In the genomic region with DNA sequence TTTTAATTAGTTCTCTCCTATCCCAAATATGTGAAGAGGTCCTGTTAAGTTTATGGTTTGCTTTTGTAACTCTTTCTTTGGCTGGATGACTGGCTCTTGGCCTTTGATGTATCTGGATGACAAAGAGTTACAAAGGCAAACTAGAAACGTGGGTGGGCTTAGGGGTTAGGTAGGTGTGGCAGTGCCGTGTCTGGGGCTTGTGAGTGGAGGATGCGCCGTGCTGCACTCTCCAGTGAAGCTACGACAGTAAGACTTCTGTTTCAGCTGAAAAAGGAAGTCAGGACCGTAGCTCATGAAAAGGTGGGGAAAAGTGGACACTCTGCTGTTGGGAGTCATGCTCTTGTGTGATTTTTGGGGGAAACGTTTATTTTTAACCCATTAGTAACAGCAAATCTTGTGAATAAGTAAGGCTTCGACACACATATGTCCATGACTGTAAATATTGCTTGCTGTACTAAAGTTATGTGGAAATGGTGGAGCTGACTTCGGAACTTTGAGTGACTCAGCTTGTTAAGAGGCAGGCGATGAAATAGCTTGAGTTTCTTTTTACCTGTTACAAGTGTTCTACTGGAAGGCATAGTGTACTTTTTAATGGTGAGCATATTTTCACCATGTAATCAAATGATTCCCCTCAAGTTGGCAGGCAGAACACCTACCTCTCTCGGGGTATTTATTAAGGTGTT, we compare ENCODE assay signal across 15 cellular contexts. TPM values are rescaled to one million over a fixed set of nuclear protein-coding genes. Genes with fewer than 3 reads are reported as not detected.
A peak's percentile ranks its signal among the peaks of the same experiment; 100 is the strongest.
DNase-seq lines count a peak whose midpoint lies in the region; ATAC-seq, FAIRE-seq and TF ChIP-seq lines count a peak whose summit lies in the region.
"Had no signal": no experiment of that assay in that cellular context is flagged by ENCODE, and none has a peak within 500 bp of the region (broad histone marks: within the 10 kb centered on the region; RNA-seq: fewer than 3 reads in every experiment).

No MANE protein-coding gene starts in this region.

- peak overlapping the region; percentile 39 for H3K4me3 Mint-ChIP-seq in activated CD4-positive, alpha-beta T cell treated with anti-CD3 and anti-CD28 coated beads, Interleukin-2, amount 10 ng/mL, durations not matched to agents 7 days and 5 days
- H3K4me3 Mint-ChIP-seq: endodermal cell had no signal

- no peaks in the 10 kb centered on the region for H3K9me3 Mint-ChIP-seq in activated CD4-positive, alpha-beta T cell treated with anti-CD3 and anti-CD28 coated beads, Interleukin-2, amount 10 ng/mL, durations not matched to agents 7 days and 5 days
- H3K9me3 Mint-ChIP-seq: activated CD4-positive, alpha-beta memory T cell treated with anti-CD3 and anti-CD28 coated beads, Interleukin-2, amount 10 ng/mL, durations not matched to agents 7 days and 5 days had no signal

- H3K27ac ChIP-seq in HepG2 (ENCODE audit: extremely low read length, insufficient read depth, low read length), result no peak overlapping the region
- H3K27ac ChIP-seq in right lobe of liver, result peak overlapping the region in 1 of 3 donors; percentile 56
- H3K27ac ChIP-seq in upper lobe of right lung, result no peak overlapping the region

- H3K9me3 ChIP-seq in HepG2 (ENCODE audit: low read length) (no peaks in the 10 kb centered on the region), right lobe of liver (no peaks in the 10 kb centered on the region), upper lobe of right lung (no peaks in the 10 kb centered on the region)
- H3K9me3 ChIP-seq: stomach had no signal

- TF ChIP-seq EP300 in HepG2 (IDR thresholded peaks at IDR 0.05; ENCODE audit: low read depth in 2 of 2, low read length in 2 of 2) (no peak), HepG2 (CRISPR knock-in tag; IDR thresholded peaks at IDR 0.05; ENCODE audit: borderline replicate concordance) (no peak)

- POLR2A ChIA-PET in HepG2 (lab: Yijun Ruan, JAX), result interaction anchor here (1.7 kb wide), 1 partner anchor 117 kb away, joined by 5 read pairs; no protein-coding TSS in a partner anchor
- POLR2A ChIA-PET in activated CD4-positive, alpha-beta T cell treated with anti-CD3 and anti-CD28 coated beads, Interleukin-2, amount 10 ng/mL, durations not matched to agents 7 days and 5 days (lab: Charles Lee), result interaction anchor here (0.6 kb wide), 1 partner anchor 16 kb away, joined by 4 read pairs; no protein-coding TSS in a partner anchor

- H3K36me3 ChIP-seq in HepG2 (replicated peaks in 1 of 2; ENCODE audit: control insufficient read depth in 1 of 2, insufficient read depth in 2 of 2, low read length in 2 of 2), result peaks cover 0 to 1% of the 10 kb centered on the region in 2 experiments; a peak in 1 of 5 replicates
- no peaks in the 10 kb centered on the region for H3K36me3 ChIP-seq in right lobe of liver
- H3K36me3 ChIP-seq in upper lobe of right lung, result no peaks in the 10 kb centered on the region

- H3K9ac ChIP-seq in HepG2 (ENCODE audit: insufficient read depth, low read depth, low read length), result no peak overlapping the region

- in situ Hi-C loops in HepG2 (cut with HindIII; ENCODE audit: extremely low pct_ligation_motif_present, low pct_unique_long_range_greater_than_20kb) (no loop called here), ACHN (cut with HindIII; ENCODE audit: low pct_ligation_motif_present, low pct_unique_long_range_greater_than_20kb, low sequenced_read_pairs) (no loop called here)

- DNase-seq in HepG2 (ENCODE audit: low spot score) (no peak), right lobe of liver (no peak), fibroblast of peridontal ligament (ENCODE audit: extremely low read depth) (peak; percentile 6), upper lobe of right lung (peak; percentile 67), NCI-H524 (lab: John Stamatoyannopoulos, UW) (no peak), ACHN (no peak), SK-N-DZ (ENCODE audit: low spot score) (no peak)
- no peak for DNase-seq in activated CD4-positive, alpha-beta T cell treated with anti-CD3 and anti-CD28 coated beads, Interleukin-2, amount 10 ng/mL, durations not matched to agents 7 days and 5 days
- DNase-seq: activated CD4-positive, alpha-beta memory T cell treated with anti-CD3 and anti-CD28 coated beads, Interleukin-2, amount 10 ng/mL, durations not matched to agents 7 days and 5 days; endodermal cell; left cardiac atrium; NCI-H2081; nucleus accumbens; stomach had no signal

- TF ChIP-seq CTCF in HepG2 (CRISPR knock-in tag; IDR thresholded peaks at IDR 0.05) (no peak), right lobe of liver (IDR thresholded peaks at IDR 0.05) (no peak), upper lobe of right lung (IDR thresholded peaks at IDR 0.05) (no peak)

- H3K36me3 Mint-ChIP-seq in activated CD4-positive, alpha-beta T cell treated with anti-CD3 and anti-CD28 coated beads, Interleukin-2, amount 10 ng/mL, durations not matched to agents 7 days and 5 days (ENCODE audit: low read depth), result peaks cover 8% of the 10 kb centered on the region

- FAIRE-seq in HepG2 (lab: Jason Lieb, UNC), result no peak

- no peak overlapping the region for H2AFZ ChIP-seq in HepG2 (ENCODE audit: low read length)

- ATAC-seq in HepG2, result no peak
- no peak for ATAC-seq in right lobe of liver
- peak; percentile 3 for ATAC-seq in upper lobe of right lung
- ATAC-seq: left cardiac atrium had no signal

- no TSS peak for BruUV-seq in HepG2 (replicated peaks; lab: Mats Ljungman, UMichigan)

- H3K4me3 ChIP-seq in HepG2 (replicated peaks in 1 of 3; ENCODE audit: insufficient read depth in 1 of 3, low read depth in 2 of 3, low read length in 3 of 3) (no peak overlapping the region), right lobe of liver (no peak overlapping the region), upper lobe of right lung (no peak overlapping the region)
- H3K4me3 ChIP-seq: stomach had no signal

- intact Hi-C loops in HepG2 (cut with micrococcal nuclease; ENCODE audit: unreplicated experiment) (no loop called here), right lobe of liver (cut with DNase I) (no loop called here), upper lobe of right lung (cut with DNase I) (no loop called here)

- CTCF ChIA-PET in HepG2 (lab: Yijun Ruan, JAX; ENCODE audit: low intra/inter-chr PET ratio, low total read pairs), result no interaction called here
- CTCF ChIA-PET in activated CD4-positive, alpha-beta T cell treated with anti-CD3 and anti-CD28 coated beads, Interleukin-2, amount 10 ng/mL, durations not matched to agents 7 days and 5 days (lab: Charles Lee), result interaction anchor here (0.6 to 3.1 kb wide), 5 partner anchors 11 to 148 kb away, joined by 3 to 10 read pairs (median 4); a partner anchor contains a TSS

- H3K4me2 ChIP-seq in HepG2 (ENCODE audit: low read depth, low read length), result no peak overlapping the region

- H3K27ac Mint-ChIP-seq in activated CD4-positive, alpha-beta T cell treated with anti-CD3 and anti-CD28 coated beads, Interleukin-2, amount 10 ng/mL, durations not matched to agents 7 days and 5 days, result peak overlapping the region; percentile 52
- H3K27ac Mint-ChIP-seq: endodermal cell had no signal

- no peak for TF ChIP-seq POLR2A in HepG2 (IDR thresholded peaks at IDR 0.05; ENCODE audit: insufficient read depth in 1 of 2, low read depth in 2 of 2, low read length in 2 of 2)
- TF ChIP-seq POLR2A in right lobe of liver (IDR thresholded peaks at IDR 0.05), result no peak

- no peak for TF ChIP-seq RAD21 in HepG2 (CRISPR knock-in tag; IDR thresholded peaks at IDR 0.05)

- H3K4me1 ChIP-seq in HepG2 (ENCODE audit: insufficient read depth, low read length) (peaks cover 16% of the 10 kb centered on the region), right lobe of liver (peaks cover 0 to 22% (median 6%) of the 10 kb centered on the region in 4 donors), upper lobe of right lung (peaks cover 21% of the 10 kb centered on the region)

- no peaks in the 10 kb centered on the region for H3K27me3 Mint-ChIP-seq in activated CD4-positive, alpha-beta T cell treated with anti-CD3 and anti-CD28 coated beads, Interleukin-2, amount 10 ng/mL, durations not matched to agents 7 days and 5 days
- H3K27me3 Mint-ChIP-seq: activated CD4-positive, alpha-beta memory T cell treated with anti-CD3 and anti-CD28 coated beads, Interleukin-2, amount 10 ng/mL, durations not matched to agents 7 days and 5 days had no signal

- no peaks in the 10 kb centered on the region for H4K20me1 ChIP-seq in HepG2 (ENCODE audit: insufficient read depth, low read length)

- WGBS in HepG2 (ENCODE audit: low lambda C conversion rate), result 54% methylated on average over 11 of the region's 11 CpGs
- 51% methylated on average over 11 of the region's 11 CpGs for WGBS in right lobe of liver (ENCODE audit: insufficient coverage, low coverage, low lambda C conversion rate, missing lambda C conversion rate)

- peaks cover 66% of the 10 kb centered on the region for H3K4me1 Mint-ChIP-seq in activated CD4-positive, alpha-beta T cell treated with anti-CD3 and anti-CD28 coated beads, Interleukin-2, amount 10 ng/mL, durations not matched to agents 7 days and 5 days
- H3K4me1 Mint-ChIP-seq: endodermal cell had no signal

- H3K79me2 ChIP-seq in HepG2 (ENCODE audit: insufficient read depth, low read length), result no peaks in the 10 kb centered on the region

- H3K27me3 ChIP-seq in HepG2 (ENCODE audit: control insufficient read depth in 1 of 2, insufficient read depth in 2 of 2, low read length in 2 of 2) (no peaks in the 10 kb centered on the region; a peak in 1 of 5 replicates), right lobe of liver (no peaks in the 10 kb centered on the region), upper lobe of right lung (no peaks in the 10 kb centered on the region)
- H3K27me3 ChIP-seq: stomach had no signal

RNA-seq across cellular contexts. Expression of a gene that starts 45.6 kb away (rescaled TPM):
- 29.1 and 32.8 TPM in 2 replicates for total RNA-seq in HepG2 (2016; rRNA removed; fragmentation: Illumina TruSeq; extraction: Trizol)
- total RNA-seq in HepG2 (2016; cell fraction: cytosol; rRNA removed; fragmentation: Illumina TruSeq; extraction: Trizol; ENCODE audit: low read depth), result 22.6 TPM in 2 replicates
- 25.5 and 31.6 TPM in 2 replicates for total RNA-seq in HepG2 (2016; cell fraction: insoluble cytoplasmic fraction; rRNA removed; fragmentation: Illumina TruSeq; extraction: Trizol)
- total RNA-seq in HepG2 (2016; cell fraction: membrane; rRNA removed; fragmentation: Illumina TruSeq; extraction: Trizol), result 56.6 and 61.9 TPM in 2 replicates
- 32.2 and 39.4 TPM in 2 replicates for total RNA-seq in HepG2 (2016; cell fraction: nucleus; rRNA removed; fragmentation: Illumina TruSeq; extraction: Trizol)
- polyA plus RNA-seq in HepG2 (2011; rRNA removed), result 20.2 and 22.5 TPM in 2 replicates
- polyA plus RNA-seq in HepG2 (2011; cell fraction: cytosol; rRNA removed), result 21.7 and 22.6 TPM in 2 replicates
- polyA plus RNA-seq in HepG2 (2011; cell fraction: nucleus; rRNA removed), result 114 and 123 TPM in 2 replicates
- polyA plus RNA-seq in HepG2 (2012), result 26.8 and 53.2 TPM in 2 replicates
- polyA plus RNA-seq in HepG2 (2016; cell fraction: cytosol; fragmentation: Illumina TruSeq; extraction: Trizol; ENCODE audit: low read depth), result 30.2 and 39.2 TPM in 2 replicates
- 30.2 and 36.3 TPM in 2 replicates for polyA plus RNA-seq in HepG2 (2016; cell fraction: insoluble cytoplasmic fraction; fragmentation: Illumina TruSeq; extraction: Trizol; ENCODE audit: low read depth)
- 58.4 and 62.7 TPM in 2 replicates for polyA plus RNA-seq in HepG2 (2016; cell fraction: membrane; fragmentation: Illumina TruSeq; extraction: Trizol; ENCODE audit: low read depth)
- 46.9 and 51.1 TPM in 2 replicates for polyA plus RNA-seq in HepG2 (2016; cell fraction: nucleus; fragmentation: Illumina TruSeq; extraction: Trizol; ENCODE audit: insufficient read depth, low read depth)
- polyA minus RNA-seq in HepG2 (2011; rRNA and poly(A)+ RNA removed; ENCODE audit: low replicate concordance), result 5.3 and 29.0 TPM in 2 replicates
- 5.7 and 8.6 TPM in 2 replicates for polyA minus RNA-seq in HepG2 (2011; cell fraction: cytosol; rRNA and poly(A)+ RNA removed)
- polyA minus RNA-seq in HepG2 (2011; cell fraction: nucleus; rRNA and poly(A)+ RNA removed), result 42.6 and 44.8 TPM in 2 replicates
- 10 to 100 TPM; 20.6 to 24.8 (median 21.3) TPM for total RNA-seq in right lobe of liver
- 10 to 100 TPM; 35.3 to 36.7 TPM for total RNA-seq in activated CD4-positive, alpha-beta T cell treated with anti-CD3 and anti-CD28 coated beads, Interleukin-2, amount 10 ng/mL, durations not matched to agents 7 days and 5 days
- 61.2 TPM for total RNA-seq in upper lobe of right lung
- 13.9 and 17.0 TPM in 2 replicates for polyA plus RNA-seq in SK-N-DZ (2014; cell fraction: cytosol; rRNA removed)
- 14.2 and 18.0 TPM in 2 replicates for polyA plus RNA-seq in SK-N-DZ (2014; cell fraction: nucleus; rRNA removed)

RNA-seq across cellular contexts. Expression of a gene that starts 53.6 kb away (rescaled TPM):
- total RNA-seq in HepG2 (2016; rRNA removed; fragmentation: Illumina TruSeq; extraction: Trizol) (0.07 and 0.09 TPM in 2 replicates), right lobe of liver (1 to 10 TPM in 4 of 6 experiments, under 1 TPM in 2; 0.24 to 5.0 (median 1.6) TPM), upper lobe of right lung (3.7 TPM)
- total RNA-seq in HepG2 (2016; cell fraction: cytosol; rRNA removed; fragmentation: Illumina TruSeq; extraction: Trizol; ENCODE audit: low read depth), result not detected in 2 replicates
- total RNA-seq in HepG2 (2016; cell fraction: insoluble cytoplasmic fraction; rRNA removed; fragmentation: Illumina TruSeq; extraction: Trizol), result 0.06 and 0.13 TPM in 2 replicates
- 0.19 and 0.21 TPM in 2 replicates for total RNA-seq in HepG2 (2016; cell fraction: membrane; rRNA removed; fragmentation: Illumina TruSeq; extraction: Trizol)
- 0.09 TPM in 1 of 2 replicates, not detected in the other for total RNA-seq in HepG2 (2016; cell fraction: nucleus; rRNA removed; fragmentation: Illumina TruSeq; extraction: Trizol)
- 0.07 TPM in 2 replicates for polyA plus RNA-seq in HepG2 (2011; rRNA removed)
- 0.04 and 0.24 TPM in 2 replicates for polyA plus RNA-seq in HepG2 (2011; cell fraction: cytosol; rRNA removed)
- 0.16 and 0.51 TPM in 2 replicates for polyA plus RNA-seq in HepG2 (2011; cell fraction: nucleus; rRNA removed)
- 0.04 and 0.11 TPM in 2 replicates for polyA plus RNA-seq in HepG2 (2012)
- not detected in 2 replicates for polyA plus RNA-seq in HepG2 (2016; cell fraction: cytosol; fragmentation: Illumina TruSeq; extraction: Trizol; ENCODE audit: low read depth)
- 0.09 and 0.10 TPM in 2 replicates for polyA plus RNA-seq in HepG2 (2016; cell fraction: insoluble cytoplasmic fraction; fragmentation: Illumina TruSeq; extraction: Trizol; ENCODE audit: low read depth)
- polyA plus RNA-seq in HepG2 (2016; cell fraction: membrane; fragmentation: Illumina TruSeq; extraction: Trizol; ENCODE audit: low read depth), result 0.03 and 0.05 TPM in 2 replicates
- 0.11 and 0.30 TPM in 2 replicates for polyA plus RNA-seq in HepG2 (2016; cell fraction: nucleus; fragmentation: Illumina TruSeq; extraction: Trizol; ENCODE audit: insufficient read depth, low read depth)
- polyA minus RNA-seq in HepG2 (2011; rRNA and poly(A)+ RNA removed; ENCODE audit: low replicate concordance), result 0.72 TPM in 1 of 2 replicates, not detected in the other
- polyA minus RNA-seq in HepG2 (2011; cell fraction: cytosol; rRNA and poly(A)+ RNA removed), result not detected in 2 replicates
- polyA minus RNA-seq in HepG2 (2011; cell fraction: nucleus; rRNA and poly(A)+ RNA removed), result 0.12 and 0.13 TPM in 2 replicates
- total RNA-seq in activated CD4-positive, alpha-beta T cell treated with anti-CD3 and anti-CD28 coated beads, Interleukin-2, amount 10 ng/mL, durations not matched to agents 7 days and 5 days, result 100 to 1,000 TPM; 111 to 126 TPM
- polyA plus RNA-seq in SK-N-DZ (2014; cell fraction: cytosol; rRNA removed), result not detected in 2 replicates
- not detected in 2 replicates for polyA plus RNA-seq in SK-N-DZ (2014; cell fraction: nucleus; rRNA removed)
- total RNA-seq: endodermal cell, G401 had no signal

Comparison
In these comparisons a context has a peak if more than half of its experiments do, and no peak if none do; other contexts are left out.
1. DNase-seq: peak in fibroblast of peridontal ligament (single experiment) and upper lobe of right lung (single experiment); none in HepG2 (single experiment), right lobe of liver (0 of 3), activated CD4-positive, alpha-beta T cell treated with anti-CD3 and anti-CD28 coated beads, Interleukin-2, amount 10 ng/mL, durations not matched to agents 7 days and 5 days (single experiment), NCI-H524 (0 of 2), ACHN (single experiment) and SK-N-DZ (single experiment).
2. RNA of a gene that starts 53.6 kb away (total RNA-seq): 111 to 126 TPM in activated CD4-positive, alpha-beta T cell treated with anti-CD3 and anti-CD28 coated beads, Interleukin-2, amount 10 ng/mL, durations not matched to agents 7 days and 5 days; 3.7 TPM in upper lobe of right lung (single experiment), 0.24 to 5.0 TPM in right lobe of liver and 0.06 to 0.21 TPM in HepG2; every median in the first group is over 10 times any median in the second.